In genomic region chr9:79107911-79108676, GRCh38 we compare ENCODE assay signal across 38 cellular contexts.
"Had no signal": no experiment of that assay in that cellular context is flagged by ENCODE, and none has a peak within 500 bp of the region (broad histone marks: within the 10 kb centered on the region; RNA-seq: fewer than 3 reads in every experiment).

No MANE protein-coding gene starts in this region.

- H3K4me3 ChIP-seq: colonic mucosa, esophagus squamous epithelium, hepatocyte, ovary, psoas muscle, sigmoid colon, stomach, tibial nerve had no signal

- H3K36me3 ChIP-seq: colonic mucosa, esophagus squamous epithelium, neutrophil, ovary, sigmoid colon, stomach, tibial nerve had no signal

- ATAC-seq: activated CD4-positive, CD25-positive, alpha-beta regulatory T cell treated with anti-CD3 and anti-CD28 coated beads, Interleukin-2, amount 50 U/mL, for 24 hours; activated T-helper 17 cell treated with anti-CD3 and anti-CD28 coated beads, Interleukin-2, amount 50 U/mL, for 72 hours; left cardiac atrium; psoas muscle; stimulated activated naive B cell treated with anti-CD40 and anti-IgM and Interleukin-4, amounts not matched to agents 10 μg/mL and 1 μg/mL and 100 μg/mL, for 72 hours had no signal

- H3K36me3 Mint-ChIP-seq: activated CD4-positive, alpha-beta memory T cell treated with anti-CD3 and anti-CD28 coated beads for 36 hours had no signal

- H3K9ac ChIP-seq: SK-N-SH had no signal

- FAIRE-seq: bronchial epithelial cell, endometrium, frontal cortex, keratinocyte, TTC549 had no signal

- H3K27ac Mint-ChIP-seq: activated CD4-positive, alpha-beta memory T cell treated with anti-CD3 and anti-CD28 coated beads for 36 hours; activated CD4-positive, alpha-beta T cell treated with anti-CD3 and anti-CD28 coated beads, Interleukin-2, amount 10 ng/mL, durations not matched to agents 24 days and 14 days; activated T-cell treated with anti-CD3 and anti-CD28 coated beads, Interleukin-2, amount 50 U/mL, for 24 hours; activated T-helper 17 cell treated with anti-CD3 and anti-CD28 coated beads, Interleukin-2, amount 50 U/mL, for 72 hours; nephron; stimulated activated naive B cell treated with anti-CD40 and anti-IgM and Interleukin-4, amounts not matched to agents 10 μg/mL and 1 μg/mL and 100 μg/mL, for 72 hours; T-helper 1 cell treated with Interleukin-12 subunit alpha and Interleukin-12 subunit beta and Interleukin-4 antibody, amounts not matched to agents 30 μg/mL and 1 μg/mL, for 36 hours had no signal

- H3K4me1 Mint-ChIP-seq: activated CD4-positive, alpha-beta T cell treated with anti-CD3 and anti-CD28 coated beads, Interleukin-2, amount 10 ng/mL, durations not matched to agents 24 days and 14 days; activated T-helper 17 cell treated with anti-CD3 and anti-CD28 coated beads, Interleukin-2, amount 50 U/mL, for 72 hours; nephron; stimulated activated naive B cell treated with anti-CD40 and anti-IgM and Interleukin-4, amounts not matched to agents 10 μg/mL and 1 μg/mL and 100 μg/mL, for 72 hours had no signal

- H3K4me1 ChIP-seq: colonic mucosa, psoas muscle, sigmoid colon, stomach, tibial nerve had no signal

- H3K27ac ChIP-seq: colonic mucosa, epithelial cell of prostate, esophagus squamous epithelium, hepatocyte, neutrophil, ovary, psoas muscle, sigmoid colon, stomach, tibial nerve, VCaP had no signal

- H2AFZ ChIP-seq: hepatocyte had no signal

- H3K27me3 ChIP-seq: colonic mucosa, esophagus squamous epithelium, hepatocyte, neutrophil, ovary, sigmoid colon, stomach, tibial nerve had no signal

- DNase-seq: activated CD4-positive, alpha-beta memory T cell treated with anti-CD3 and anti-CD28 coated beads for 36 hours; activated CD4-positive, alpha-beta T cell treated with anti-CD3 and anti-CD28 coated beads, Interleukin-2, amount 10 ng/mL, durations not matched to agents 24 days and 14 days; activated CD8-positive, alpha-beta memory T cell treated with anti-CD3 and anti-CD28 coated beads, Interleukin-2, amount 50 U/mL, for 48 hours; activated gamma-delta T cell treated with Interleukin-2 at 50 U/mL for 16 hours; activated naive CD4-positive, alpha-beta T cell treated with anti-CD3 and anti-CD28 coated beads, Interleukin-2, amount 50 U/mL, for 16 hours; activated T-cell treated with anti-CD3 and anti-CD28 coated beads, Interleukin-2, amount 50 U/mL, for 24 hours; anterior cingulate cortex; cerebellar nuclear complex; colonic mucosa; effector CD8-positive, alpha-beta T cell; esophagus squamous epithelium; glutamatergic neuron; left cardiac atrium; mammary epithelial cell; ovary; psoas muscle; sigmoid colon; SK-N-SH; stimulated activated CD4-positive, alpha-beta T cell treated with anti-CD3 and anti-CD28 coated beads, Interleukin-15, amount 100 ng/mL, for 24 hours; stimulated activated CD4-positive, alpha-beta T cell treated with anti-CD3 and anti-CD28 coated beads, Interleukin-2, amount 100 ng/mL, for 24 hours; stimulated activated naive B cell treated with anti-CD40 and anti-IgM and Interleukin-4, amounts not matched to agents 10 μg/mL and 1 μg/mL and 100 μg/mL, for 72 hours; stomach; SW 1271; T-helper 9 cell had no signal

- H3K79me2 ChIP-seq: hepatocyte had no signal

- H3K9me3 ChIP-seq: colonic mucosa, ovary, psoas muscle, sigmoid colon, SK-N-SH had no signal

- H3K4me2 ChIP-seq: hepatocyte, SK-N-SH had no signal

- H3K27me3 Mint-ChIP-seq: activated CD4-positive, alpha-beta memory T cell treated with anti-CD3 and anti-CD28 coated beads for 36 hours; activated CD4-positive, alpha-beta T cell treated with anti-CD3 and anti-CD28 coated beads, Interleukin-2, amount 10 ng/mL, durations not matched to agents 24 days and 14 days; activated T-cell treated with anti-CD3 and anti-CD28 coated beads, Interleukin-2, amount 50 U/mL, for 24 hours; activated T-helper 17 cell treated with anti-CD3 and anti-CD28 coated beads, Interleukin-2, amount 50 U/mL, for 72 hours had no signal

- H3K4me3 Mint-ChIP-seq: activated CD4-positive, alpha-beta memory T cell treated with anti-CD3 and anti-CD28 coated beads for 36 hours; activated CD4-positive, alpha-beta T cell treated with anti-CD3 and anti-CD28 coated beads, Interleukin-2, amount 10 ng/mL, durations not matched to agents 24 days and 14 days; activated T-cell treated with anti-CD3 and anti-CD28 coated beads, Interleukin-2, amount 50 U/mL, for 24 hours; activated T-helper 17 cell treated with anti-CD3 and anti-CD28 coated beads, Interleukin-2, amount 50 U/mL, for 72 hours; nephron; stimulated activated naive B cell treated with anti-CD40 and anti-IgM and Interleukin-4, amounts not matched to agents 10 μg/mL and 1 μg/mL and 100 μg/mL, for 72 hours; T-helper 1 cell treated with Interleukin-12 subunit alpha and Interleukin-12 subunit beta and Interleukin-4 antibody, amounts not matched to agents 30 μg/mL and 1 μg/mL, for 36 hours had no signal
